ENCODE assay signal across 8 cellular contexts in the genomic region with DNA sequence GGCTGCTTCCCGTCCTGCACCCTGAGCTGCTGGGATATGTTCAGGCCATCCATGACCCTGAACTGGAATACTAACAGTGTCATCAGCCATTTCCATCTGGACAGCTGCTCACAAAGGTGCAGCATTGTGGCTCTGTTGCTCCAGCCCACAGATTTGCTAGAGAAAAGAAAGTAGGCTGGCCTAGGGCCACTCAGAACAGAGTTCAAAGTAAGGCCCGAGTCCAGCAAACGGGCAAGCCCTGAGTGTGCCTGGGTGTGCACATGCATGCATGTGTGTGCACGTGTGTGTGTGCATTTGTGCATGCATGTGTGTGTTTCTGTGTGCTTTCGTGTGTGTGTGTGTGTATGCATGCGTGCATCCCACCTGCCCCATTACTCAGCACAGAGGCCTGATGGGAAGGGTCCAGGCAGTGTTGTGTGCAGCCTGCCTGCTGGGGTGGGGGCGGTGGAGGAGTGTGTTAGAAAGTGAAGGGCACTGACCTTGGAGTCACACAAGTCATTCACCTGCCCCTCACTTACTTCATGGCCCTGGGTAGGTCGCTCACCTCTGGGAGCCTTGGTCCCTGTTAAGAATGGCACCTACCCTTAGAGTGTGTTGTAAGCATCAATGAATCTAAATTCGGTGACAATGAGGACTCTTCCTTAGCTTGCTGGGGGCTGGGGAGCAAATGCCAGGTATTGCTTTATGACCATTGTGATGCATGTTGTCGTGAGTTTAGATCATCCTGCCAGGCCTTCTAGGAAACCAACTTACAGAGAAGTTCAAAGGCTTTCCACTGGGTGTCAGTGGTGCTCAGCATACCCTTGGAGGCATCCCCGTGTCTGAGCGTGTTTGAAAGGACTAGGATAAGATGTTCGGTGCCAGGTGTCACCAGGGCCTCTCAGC. TPM values are rescaled to one million over a fixed set of nuclear protein-coding genes. Genes with fewer than 3 reads are reported as not detected.
DNase-seq lines count a peak whose midpoint lies in the region; ATAC-seq and TF ChIP-seq lines count a peak whose summit lies in the region.

No MANE protein-coding gene starts in this region.

- no peaks in the 10 kb centered on the region for H3K4me1 Mint-ChIP-seq in natural killer cell

- DNase-seq in CD1c-positive myeloid dendritic cell (ENCODE audit: extremely low spot score): peak; percentile 31
- peak; percentile 42 for DNase-seq in GM20000 (ENCODE audit: low spot score)
- peak; percentile 7 for DNase-seq in NCI-H2171 (lab: John Stamatoyannopoulos, UW)
- peak; percentile 17 to 26 for DNase-seq in activated CD4-positive, alpha-beta T cell treated with anti-CD3 and anti-CD28 coated beads, Interleukin-2, amount 50 U/mL, for 48 hours
- DNase-seq in fibroblast of lung (ENCODE audit: low read depth in 2 of 2): peak; percentile 34 to 46
- no peak for DNase-seq in natural killer cell
- DNase-seq in posterior vena cava (ENCODE audit: low spot score): no peak
- DNase-seq in effector CD4-positive, alpha-beta T cell: no peak

- H3K9me3 Mint-ChIP-seq in natural killer cell: no peaks in the 10 kb centered on the region

- no peaks in the 10 kb centered on the region for H3K4me1 ChIP-seq in fibroblast of lung (ENCODE audit: control insufficient read depth, extremely low read depth, insufficient read depth, low read length)

- H3K9ac ChIP-seq in fibroblast of lung (ENCODE audit: insufficient read depth, low read length): no peak overlapping the region

- ATAC-seq in natural killer cell: peak; percentile 59 to 87 (median 78)

- H3K27ac Mint-ChIP-seq in natural killer cell: no peak overlapping the region

- no peaks in the 10 kb centered on the region for H3K36me3 ChIP-seq in fibroblast of lung (ENCODE audit: control insufficient read depth, insufficient read depth, low read length)

- H3K36me3 Mint-ChIP-seq in natural killer cell: no peaks in the 10 kb centered on the region

- H3K27me3 Mint-ChIP-seq in natural killer cell (ENCODE audit: low read depth in 2 of 2): peaks cover 8 to 19% of the 10 kb centered on the region in 2 donors

- H3K9me3 ChIP-seq in fibroblast of lung (ENCODE audit: control insufficient read depth, insufficient read depth, low read depth, low read length): no peaks in the 10 kb centered on the region

- no peak overlapping the region for H3K4me3 ChIP-seq in fibroblast of lung (replicated peaks in 1 of 4; ENCODE audit: control extremely low read depth in 1 of 4, insufficient read depth in 1 of 4, low read depth in 3 of 4, low read length in 4 of 4)

- no peak overlapping the region for H3K4me3 Mint-ChIP-seq in natural killer cell

- no peak overlapping the region for H2AFZ ChIP-seq in fibroblast of lung (ENCODE audit: low read length)

- H3K79me2 ChIP-seq in fibroblast of lung (ENCODE audit: control insufficient read depth, insufficient read depth, low read length): no peaks in the 10 kb centered on the region

- intact Hi-C loops in natural killer cell (cut with micrococcal nuclease): loop anchor here (1.0 kb wide), 2 partner anchors 166 to 223 kb away; no protein-coding TSS in a partner anchor
- intact Hi-C loops in posterior vena cava (cut with DNase I): no loop called here

- H4K20me1 ChIP-seq in fibroblast of lung (ENCODE audit: control insufficient read depth, extremely low read depth, insufficient read depth, low read length): no peaks in the 10 kb centered on the region

- peaks cover 4% of the 10 kb centered on the region for H3K27me3 ChIP-seq in fibroblast of lung (ENCODE audit: control insufficient read depth, insufficient read depth, low read length)

- TF ChIP-seq CTCF in GM20000 (IDR thresholded peaks at IDR 0.05; ENCODE audit: extremely low read depth, missing control alignments) (no peak), fibroblast of lung (conservative IDR thresholded peaks at IDR 0.05 in 1 of 2, IDR thresholded peaks at IDR 0.05 in 1 of 2; ENCODE audit: low read depth in 1 of 2, low read length in 2 of 2) (peak; percentile 64 to 67), natural killer cell (IDR thresholded peaks at IDR 0.05) (peak; percentile 59)

- no peak overlapping the region for H3K27ac ChIP-seq in fibroblast of lung (ENCODE audit: insufficient read depth, low read length)

- H3K4me2 ChIP-seq in fibroblast of lung (ENCODE audit: extremely low read depth, insufficient read depth, low read length): no peak overlapping the region

RNA-seq across cellular contexts. Expression of a gene that starts 53.2 kb away (rescaled TPM):
- total RNA-seq in fibroblast of lung (not detected in 2 replicates), natural killer cell (not detected), posterior vena cava (under 1 TPM; 0.09 to 0.10 TPM)
- not detected in 2 replicates for polyA plus RNA-seq in fibroblast of lung
- not detected in 2 replicates for polyA plus RNA-seq in fibroblast of lung (2012)
- polyA minus RNA-seq in fibroblast of lung (ENCODE audit: low replicate concordance): not detected in 2 replicates

Comparison
In these comparisons a context has a peak if more than half of its experiments do, and no peak if none do; other contexts are left out.
1. DNase-seq: peak in CD1c-positive myeloid dendritic cell (single experiment), GM20000 (single experiment), NCI-H2171 (single experiment), activated CD4-positive, alpha-beta T cell treated with anti-CD3 and anti-CD28 coated beads, Interleukin-2, amount 50 U/mL, for 48 hours (2 of 2) and fibroblast of lung (2 of 2); none in natural killer cell (single experiment), posterior vena cava (single experiment) and effector CD4-positive, alpha-beta T cell (single experiment).